ENCODE assay signal across 8 cellular contexts in genomic region chr11:110092577-110093406, GRCh38. TPM values are rescaled to one million over a fixed set of nuclear protein-coding genes. Genes with fewer than 3 reads are reported as not detected.
A peak's percentile ranks its signal among the peaks of the same experiment; 100 is the strongest.
DNase-seq lines count a peak whose midpoint lies in the region; ATAC-seq, FAIRE-seq and TF ChIP-seq lines count a peak whose summit lies in the region.

ZC3H12C (plus strand) TSS chr11:110093392; CDS start chr11:110093412, 20 bp downstream.

- peak; percentile 72 for ATAC-seq in HG03280 (IDR thresholded peaks at IDR 0.05; ENCODE audit: unreplicated experiment)
- peak; percentile 74 for ATAC-seq in activated CD8-positive, alpha-beta T cell treated with anti-CD3 and anti-CD28 coated beads for 36 hours
- peak; percentile 86 for ATAC-seq in esophagus mucosa
- peak; percentile 89 for ATAC-seq in mucosa of descending colon

- no peaks in the 10 kb centered on the region for H3K27me3 ChIP-seq in suprapubic skin

- FAIRE-seq in GM19239 (lab: Jason Lieb, UNC), result peak; percentile 87

- peaks cover 7% of the 10 kb centered on the region for H3K4me1 Mint-ChIP-seq in activated CD8-positive, alpha-beta T cell treated with anti-CD3 and anti-CD28 coated beads for 36 hours (ENCODE audit: low read depth)

- H3K27ac Mint-ChIP-seq in activated CD8-positive, alpha-beta T cell treated with anti-CD3 and anti-CD28 coated beads for 36 hours, result no peak within 1 kb of the TSS

- TF ChIP-seq EP300 in suprapubic skin (IDR thresholded peaks at IDR 0.05), result no peak

- POLR2A ChIA-PET in activated CD8-positive, alpha-beta T cell treated with anti-CD3 and anti-CD28 coated beads for 36 hours (lab: Charles Lee), result no interaction called here

- WGBS in suprapubic skin, result 0% methylated on average over 39 of the region's 106 CpGs

- H3K27ac ChIP-seq in suprapubic skin, result peak within 1 kb of the TSS; percentile 96

- H3K4me1 ChIP-seq in mucosa of descending colon (ENCODE audit: low read depth) (peaks cover 9% of the 10 kb centered on the region), suprapubic skin (peaks cover 40% of the 10 kb centered on the region)

- TF ChIP-seq POLR2A in suprapubic skin (IDR thresholded peaks at IDR 0.05), result peak; percentile 47 to 70

- intact Hi-C loops in activated CD8-positive, alpha-beta T cell treated with anti-CD3 and anti-CD28 coated beads for 36 hours (cut with micrococcal nuclease), result no loop called here
- intact Hi-C loops in mucosa of descending colon (cut with DNase I, micrococcal nuclease), result loop anchor here in 1 of 2 donors (10.0 kb wide), 1 partner anchor 148 kb away; no protein-coding TSS in a partner anchor

- TF ChIP-seq CTCF in activated CD8-positive, alpha-beta T cell treated with anti-CD3 and anti-CD28 coated beads for 36 hours (IDR thresholded peaks at IDR 0.05), result no peak
- TF ChIP-seq CTCF in mucosa of descending colon (IDR thresholded peaks at IDR 0.05) (peak; percentile 38), suprapubic skin (IDR thresholded peaks at IDR 0.05) (peak; percentile 46 to 67)

- H3K4me3 Mint-ChIP-seq in activated CD8-positive, alpha-beta T cell treated with anti-CD3 and anti-CD28 coated beads for 36 hours, result peak within 1 kb of the TSS; percentile 66

- peak within 1 kb of the TSS; percentile 71 for H3K4me3 ChIP-seq in mucosa of descending colon
- peak within 1 kb of the TSS; percentile 90 for H3K4me3 ChIP-seq in suprapubic skin

- CTCF ChIA-PET in activated CD8-positive, alpha-beta T cell treated with anti-CD3 and anti-CD28 coated beads for 36 hours (lab: Charles Lee), result interaction anchor here (1.0 to 1.8 kb wide), 3 partner anchors 9 to 70 kb away, joined by 3 to 7 read pairs (median 3); no protein-coding TSS in a partner anchor

- H3K9me3 ChIP-seq in mucosa of descending colon (no peaks in the 10 kb centered on the region), suprapubic skin (no peaks in the 10 kb centered on the region)

- H3K36me3 Mint-ChIP-seq in activated CD8-positive, alpha-beta T cell treated with anti-CD3 and anti-CD28 coated beads for 36 hours (ENCODE audit: low read depth), result no peaks in the 10 kb centered on the region

- H3K36me3 ChIP-seq in mucosa of descending colon (ENCODE audit: low read depth) (no peaks in the 10 kb centered on the region), suprapubic skin (no peaks in the 10 kb centered on the region)

- H3K9me3 Mint-ChIP-seq in activated CD8-positive, alpha-beta T cell treated with anti-CD3 and anti-CD28 coated beads for 36 hours, result no peaks in the 10 kb centered on the region

- peaks cover 47% of the 10 kb centered on the region for H3K27me3 Mint-ChIP-seq in activated CD8-positive, alpha-beta T cell treated with anti-CD3 and anti-CD28 coated beads for 36 hours

- DNase-seq in COLO668 (lab: John Stamatoyannopoulos, UW; ENCODE audit: unreplicated experiment) (peak; percentile 91), GM19239 (ENCODE audit: insufficient read length, low spot score) (peak; percentile 57), NCI-H446 (lab: John Stamatoyannopoulos, UW) (peak; percentile 66 to 87), mucosa of descending colon (peak; percentile 86 to 88 (median 87)), suprapubic skin (ENCODE audit: low spot score in 2 of 2) (peak; percentile 92)
- DNase-seq in activated CD8-positive, alpha-beta T cell treated with anti-CD3 and anti-CD28 coated beads for 36 hours, result peak; percentile 63

RNA-seq across cellular contexts. Expression of gene ZC3H12C, which starts in this region (rescaled TPM):
- total RNA-seq in activated CD8-positive, alpha-beta T cell treated with anti-CD3 and anti-CD28 coated beads for 36 hours, result under 1 TPM; 0.40 to 0.45 TPM
- total RNA-seq in esophagus mucosa, result 4.6 TPM
- 10 to 100 TPM; 15.9 to 28.7 (median 21.5) TPM for total RNA-seq in mucosa of descending colon
- 10 to 100 TPM; 15.0 to 22.7 (median 20.8) TPM for total RNA-seq in suprapubic skin

Comparison
In these comparisons a context has a peak if more than half of its experiments do, and no peak if none do; other contexts are left out.
1. Peak in every context shown above with its lines: DNase-seq, ATAC-seq, H3K4me3 ChIP-seq and H3K27ac ChIP-seq.
2. Peak in DNase-seq and ATAC-seq in activated CD8-positive, alpha-beta T cell treated with anti-CD3 and anti-CD28 coated beads for 36 hours; RNA of the gene not detected or under 1 TPM.